Comparison of ENCODE assay signal across 8 cellular contexts in genomic region chr3:129278439-129278969, GRCh38. TPM values are rescaled to one million over a fixed set of nuclear protein-coding genes. Genes with fewer than 3 reads are reported as not detected.
A peak's percentile ranks its signal among the peaks of the same experiment; 100 is the strongest.
DNase-seq lines count a peak whose midpoint lies in the region; ATAC-seq and TF ChIP-seq lines count a peak whose summit lies in the region.

Gene HMCES (plus strand): TSS chr3:129278870. CDS start chr3:129279733, 863 bp downstream.

- peaks cover 59% of the 10 kb centered on the region for H3K36me3 ChIP-seq in MG63
- peaks cover 0 to 45% (median 8%) of the 10 kb centered on the region in 3 experiments for H3K36me3 ChIP-seq in naive thymus-derived CD4-positive, alpha-beta T cell (ENCODE audit: control insufficient read depth in 2 of 3, insufficient read depth in 3 of 3, low read length in 3 of 3)

- no peaks in the 10 kb centered on the region for H3K9me3 Mint-ChIP-seq in naive thymus-derived CD4-positive, alpha-beta T cell
- H3K9me3 Mint-ChIP-seq in stimulated activated memory B cell treated with anti-CD40 and anti-IgM and Interleukin-4, amounts not matched to agents 10 μg/mL and 1 μg/mL and 100 μg/mL, for 72 hours, result no peaks in the 10 kb centered on the region

- peaks cover 14 to 29% of the 10 kb centered on the region in 2 donors for H3K4me1 ChIP-seq in naive thymus-derived CD4-positive, alpha-beta T cell (ENCODE audit: control insufficient read depth in 2 of 2, insufficient read depth in 2 of 2, low read length in 2 of 2)

- intact Hi-C loops in naive thymus-derived CD4-positive, alpha-beta T cell (cut with micrococcal nuclease), result loop anchor here (1.0 to 10.0 kb wide), 14 partner anchors 29 to 1226 kb away; partner anchors contain the start of genes COPG1 (in 2 of the 2), IFT122 (in 2 of the 2), ISY1 (in 2 of the 2) and TMCC1 (in 2 of the 2)

- peak; percentile 98 for DNase-seq in DMS 273 (lab: John Stamatoyannopoulos, UW; ENCODE audit: unreplicated experiment)
- peak; percentile 66 for DNase-seq in GOT3 (lab: John Stamatoyannopoulos, UW)
- peak; percentile 95 for DNase-seq in MG63
- peak; percentile 81 to 87 for DNase-seq in SHP77 (lab: John Stamatoyannopoulos, UW)
- peak; percentile 92 for DNase-seq in activated T-helper 9 cell treated with anti-CD3 and anti-CD28 coated beads, Interleukin-2, amount 50 U/mL, for 16 hours (ENCODE audit: low read depth)
- DNase-seq in fibroblast of mammary gland (ENCODE audit: low read depth), result peak; percentile 81
- peak; percentile 92 to 98 (median 95) for DNase-seq in naive thymus-derived CD4-positive, alpha-beta T cell

- peak within 1 kb of the TSS; percentile 89 to 100 (median 98) for H3K27ac Mint-ChIP-seq in naive thymus-derived CD4-positive, alpha-beta T cell
- H3K27ac Mint-ChIP-seq in stimulated activated memory B cell treated with anti-CD40 and anti-IgM and Interleukin-4, amounts not matched to agents 10 μg/mL and 1 μg/mL and 100 μg/mL, for 72 hours, result peak within 1 kb of the TSS; percentile 84

- POLR2A ChIA-PET in naive thymus-derived CD4-positive, alpha-beta T cell (lab: Charles Lee), result interaction anchor here (0.6 to 9.0 kb wide), 12 partner anchors 10 to 598 kb away, joined by 3 to 251 read pairs (median 5); partner anchors contain the start of genes COPG1 and RAB43

- H3K27me3 ChIP-seq in MG63, result no peaks in the 10 kb centered on the region
- no peaks in the 10 kb centered on the region for H3K27me3 ChIP-seq in naive thymus-derived CD4-positive, alpha-beta T cell (ENCODE audit: control insufficient read depth in 2 of 2, insufficient read depth in 2 of 2, low read length in 2 of 2)

- peaks cover 21 to 50% (median 37%) of the 10 kb centered on the region in 7 donors for H3K4me1 Mint-ChIP-seq in naive thymus-derived CD4-positive, alpha-beta T cell
- H3K4me1 Mint-ChIP-seq in stimulated activated memory B cell treated with anti-CD40 and anti-IgM and Interleukin-4, amounts not matched to agents 10 μg/mL and 1 μg/mL and 100 μg/mL, for 72 hours, result peaks cover 67% of the 10 kb centered on the region

- ATAC-seq in naive thymus-derived CD4-positive, alpha-beta T cell, result peak; percentile 98
- ATAC-seq in stimulated activated memory B cell treated with anti-CD40 and anti-IgM and Interleukin-4, amounts not matched to agents 10 μg/mL and 1 μg/mL and 100 μg/mL, for 72 hours, result peak; percentile 86

- H3K9me3 ChIP-seq in MG63, result no peaks in the 10 kb centered on the region
- H3K9me3 ChIP-seq in naive thymus-derived CD4-positive, alpha-beta T cell (ENCODE audit: control insufficient read depth in 2 of 3, low read length in 3 of 3), result no peaks in the 10 kb centered on the region

- TF ChIP-seq CTCF in fibroblast of mammary gland (conservative IDR thresholded peaks at IDR 0.05; ENCODE audit: control insufficient read depth, insufficient read depth, low read depth, low read length), result no peak

- H3K27me3 Mint-ChIP-seq in naive thymus-derived CD4-positive, alpha-beta T cell, result no peaks in the 10 kb centered on the region
- no peaks in the 10 kb centered on the region for H3K27me3 Mint-ChIP-seq in stimulated activated memory B cell treated with anti-CD40 and anti-IgM and Interleukin-4, amounts not matched to agents 10 μg/mL and 1 μg/mL and 100 μg/mL, for 72 hours

- CTCF ChIA-PET in naive thymus-derived CD4-positive, alpha-beta T cell (lab: Charles Lee), result interaction anchor here (3.2 kb wide), 1 partner anchor 38 kb away, joined by 19 read pairs; a partner anchor contains a TSS

- H3K4me3 Mint-ChIP-seq in naive thymus-derived CD4-positive, alpha-beta T cell, result peak within 1 kb of the TSS; percentile 95 to 99 (median 98)
- H3K4me3 Mint-ChIP-seq in stimulated activated memory B cell treated with anti-CD40 and anti-IgM and Interleukin-4, amounts not matched to agents 10 μg/mL and 1 μg/mL and 100 μg/mL, for 72 hours, result peak within 1 kb of the TSS; percentile 92

- H3K27ac ChIP-seq in naive thymus-derived CD4-positive, alpha-beta T cell (ENCODE audit: low read depth, low read length), result peak within 1 kb of the TSS; percentile 99

- H3K36me3 Mint-ChIP-seq in naive thymus-derived CD4-positive, alpha-beta T cell, result peaks cover 0 to 27% (median 7%) of the 10 kb centered on the region in 5 donors
- peaks cover 40% of the 10 kb centered on the region for H3K36me3 Mint-ChIP-seq in stimulated activated memory B cell treated with anti-CD40 and anti-IgM and Interleukin-4, amounts not matched to agents 10 μg/mL and 1 μg/mL and 100 μg/mL, for 72 hours

- H3K4me3 ChIP-seq in MG63 (peak within 1 kb of the TSS; percentile 79), fibroblast of mammary gland (ENCODE audit: control insufficient read depth, low read depth, low read length) (peak within 1 kb of the TSS; percentile 89)
- H3K4me3 ChIP-seq in naive thymus-derived CD4-positive, alpha-beta T cell (ENCODE audit: low read length), result peak within 1 kb of the TSS; percentile 99

RNA-seq across cellular contexts. Expression of gene HMCES, which starts in this region (rescaled TPM):
- total RNA-seq in MG63 (2014; rRNA removed; shearing (Covaris generic); ENCODE audit: low replicate concordance), result 59.9 and 81.0 TPM in 2 replicates
- 10 to 100 TPM; 45.7 to 56.4 (median 52.5) TPM for total RNA-seq in naive thymus-derived CD4-positive, alpha-beta T cell
- 100 to 1,000 TPM in 1 of 2 donors, 10 to 100 TPM in 1; 85.3 to 135 TPM for polyA plus RNA-seq in naive thymus-derived CD4-positive, alpha-beta T cell

Comparison
In these comparisons a context has a peak if more than half of its experiments do, and no peak if none do; other contexts are left out.
1. Peak in every context shown above with its lines: DNase-seq, ATAC-seq, H3K4me3 ChIP-seq and H3K27ac ChIP-seq.